ENCODE assay signal across 1 cellular context in genomic region chr19:52007805-52008557, GRCh38.
TF ChIP-seq lines count a peak whose summit lies in the region.

TSS of gene ZNF615 (minus strand) at chr19:52008211. CDS start at chr19:52003711, 4,500 bp downstream.

TF ChIP-seq in HepG2, 621 proteins besides CTCF, POLR2A, EP300 and RAD21 (continued from another document and continues in another):
- TF ChIP-seq ZNF639 (CRISPR knock-in tag; conservative IDR thresholded peaks at IDR 0.05) (peak; percentile 10; the same call in 1 of the 2 replicates), HDAC2 (CRISPR knock-in tag; IDR thresholded peaks at IDR 0.05) (0 out of 2 replicates have a peak, but pooled peaks have one; percentile 31), SNAPC2 (CRISPR knock-in tag; IDR thresholded peaks at IDR 0.05) (peak; percentile 72; the same call in 1 of the 2 replicates), ZNF225 (CRISPR knock-in tag; IDR thresholded peaks at IDR 0.05) (0 out of 2 replicates have a peak, but pooled peaks have one; percentile 33), TCF7 (IDR thresholded peaks at IDR 0.05; ENCODE audit: low read depth) (peak; percentile 69; the same call in 1 of the 2 replicates), ZNF460 (CRISPR knock-in tag; IDR thresholded peaks at IDR 0.05; ENCODE audit: borderline replicate concordance) (peak; percentile 24; the same call in 1 of the 2 replicates), IRX3 (CRISPR knock-in tag; IDR thresholded peaks at IDR 0.05; ENCODE audit: borderline replicate concordance, low read depth) (no peak), THYN1 (CRISPR knock-in tag; IDR thresholded peaks at IDR 0.05; ENCODE audit: borderline replicate concordance, low read depth) (no peak), HOXD1 (CRISPR knock-in tag; IDR thresholded peaks at IDR 0.05) (no peak), EZH2 (conservative IDR thresholded peaks at IDR 0.05; ENCODE audit: low read depth, low read length) (no peak), TMF1 (CRISPR knock-in tag; IDR thresholded peaks at IDR 0.05; ENCODE audit: low read depth) (peak; percentile 82; the same call in 1 of the 2 replicates), NCOA1 (CRISPR knock-in tag; IDR thresholded peaks at IDR 0.05) (peak; percentile 43; the same call in 1 of the 2 replicates), JDP2 (CRISPR knock-in tag; IDR thresholded peaks at IDR 0.05; ENCODE audit: borderline replicate concordance) (no peak), CCAR2 (optimal IDR thresholded peaks at IDR 0.05; ENCODE audit: low read depth, low read length) (no peak), ZNF33A (CRISPR knock-in tag; IDR thresholded peaks at IDR 0.05; ENCODE audit: borderline replicate concordance) (0 out of 2 replicates have a peak, but pooled peaks have one; percentile 30), ZNF34 (CRISPR knock-in tag; IDR thresholded peaks at IDR 0.05; ENCODE audit: borderline replicate concordance) (no peak; the same call in 1 of the 2 replicates), SETDB1 (CRISPR knock-in tag; IDR thresholded peaks at IDR 0.05; ENCODE audit: borderline replicate concordance) (no peak), NR2C2 (CRISPR knock-in tag; IDR thresholded peaks at IDR 0.05; ENCODE audit: borderline replicate concordance) (peak; percentile 93), NFE2L2 (IDR thresholded peaks at IDR 0.05; ENCODE audit: low read length) (no peak), HDAC1 (CRISPR knock-in tag; IDR thresholded peaks at IDR 0.05) (peak; percentile 61; the same call in 1 of the 2 replicates), ZNF609 (CRISPR knock-in tag; IDR thresholded peaks at IDR 0.05; ENCODE audit: borderline replicate concordance) (0 out of 2 replicates have a peak, but pooled peaks have one; percentile 31), ELF1 (CRISPR knock-in tag; IDR thresholded peaks at IDR 0.05) (peak; percentile 48; the same call in 1 of the 2 replicates), ZNF337 (CRISPR knock-in tag; IDR thresholded peaks at IDR 0.05; ENCODE audit: borderline replicate concordance, low read depth) (0 out of 2 replicates have a peak, but pooled peaks have one; percentile 63), AGO2 (optimal IDR thresholded peaks at IDR 0.05; ENCODE audit: low read depth, low read length) (peak; percentile 37), ETS1 (CRISPR knock-in tag; IDR thresholded peaks at IDR 0.05) (no peak), SOX5 (CRISPR knock-in tag; IDR thresholded peaks at IDR 0.05; ENCODE audit: borderline replicate concordance) (peak; percentile 42; the same call in 1 of the 2 replicates), ZNF546 (CRISPR knock-in tag; conservative IDR thresholded peaks at IDR 0.05) (no peak), ZNF788 (CRISPR knock-in tag; IDR thresholded peaks at IDR 0.05; ENCODE audit: borderline replicate concordance) (no peak; the same call in 1 of the 2 replicates), ZNF563 (CRISPR knock-in tag; IDR thresholded peaks at IDR 0.05) (no peak), ZKSCAN1 (IDR thresholded peaks at IDR 0.05; ENCODE audit: low read length) (peak; percentile 61), EHMT2 (IDR thresholded peaks at IDR 0.05; ENCODE audit: borderline replicate concordance, low read depth, low read length) (peak; percentile 41; the same call in 1 of the 2 replicates), ARNT2 (CRISPR knock-in tag; IDR thresholded peaks at IDR 0.05; ENCODE audit: low read depth) (peak; percentile 78), ZNF891 (CRISPR knock-in tag; IDR thresholded peaks at IDR 0.05) (peak; percentile 81), RCOR2 (CRISPR knock-in tag; IDR thresholded peaks at IDR 0.05) (0 out of 2 replicates have a peak, but pooled peaks have one; percentile 26), POLR2AphosphoS5 (IDR thresholded peaks at IDR 0.05; ENCODE audit: low read depth, low read length) (peak; percentile 63), ZBTB7B (CRISPR knock-in tag; IDR thresholded peaks at IDR 0.05) (peak; percentile 87), ZNF879 (CRISPR knock-in tag; IDR thresholded peaks at IDR 0.05) (0 out of 2 replicates have a peak, but pooled peaks have one; percentile 58), GATAD2A (CRISPR knock-in tag; IDR thresholded peaks at IDR 0.05) (peak; percentile 41; the same call in 1 of the 2 replicates), ZNF598 (CRISPR knock-in tag; IDR thresholded peaks at IDR 0.05; ENCODE audit: borderline replicate concordance) (peak; percentile 20; the same call in 1 of the 2 replicates), KMT2B (CRISPR knock-in tag; IDR thresholded peaks at IDR 0.05) (peak; percentile 89), ZNF782 (CRISPR knock-in tag; IDR thresholded peaks at IDR 0.05; ENCODE audit: borderline replicate concordance) (no peak), SRSF1 (optimal IDR thresholded peaks at IDR 0.05; ENCODE audit: low read depth, low read length) (no peak), HOXA9 (CRISPR knock-in tag; IDR thresholded peaks at IDR 0.05; ENCODE audit: borderline replicate concordance) (0 out of 2 replicates have a peak, but pooled peaks have one; percentile 62), SALL2 (CRISPR knock-in tag; IDR thresholded peaks at IDR 0.05) (no peak), ONECUT2 (CRISPR knock-in tag; IDR thresholded peaks at IDR 0.05) (no peak), FOSL2 (CRISPR knock-in tag; IDR thresholded peaks at IDR 0.05) (peak; percentile 20; the same call in 1 of the 2 replicates), ZNF839 (CRISPR knock-in tag; IDR thresholded peaks at IDR 0.05; ENCODE audit: borderline replicate concordance) (peak; percentile 63; the same call in 1 of the 2 replicates), LCORL (IDR thresholded peaks at IDR 0.05) (no peak), LCORL (CRISPR knock-in tag; IDR thresholded peaks at IDR 0.05) (peak; percentile 91)
- TF ChIP-seq, protein P1, sequence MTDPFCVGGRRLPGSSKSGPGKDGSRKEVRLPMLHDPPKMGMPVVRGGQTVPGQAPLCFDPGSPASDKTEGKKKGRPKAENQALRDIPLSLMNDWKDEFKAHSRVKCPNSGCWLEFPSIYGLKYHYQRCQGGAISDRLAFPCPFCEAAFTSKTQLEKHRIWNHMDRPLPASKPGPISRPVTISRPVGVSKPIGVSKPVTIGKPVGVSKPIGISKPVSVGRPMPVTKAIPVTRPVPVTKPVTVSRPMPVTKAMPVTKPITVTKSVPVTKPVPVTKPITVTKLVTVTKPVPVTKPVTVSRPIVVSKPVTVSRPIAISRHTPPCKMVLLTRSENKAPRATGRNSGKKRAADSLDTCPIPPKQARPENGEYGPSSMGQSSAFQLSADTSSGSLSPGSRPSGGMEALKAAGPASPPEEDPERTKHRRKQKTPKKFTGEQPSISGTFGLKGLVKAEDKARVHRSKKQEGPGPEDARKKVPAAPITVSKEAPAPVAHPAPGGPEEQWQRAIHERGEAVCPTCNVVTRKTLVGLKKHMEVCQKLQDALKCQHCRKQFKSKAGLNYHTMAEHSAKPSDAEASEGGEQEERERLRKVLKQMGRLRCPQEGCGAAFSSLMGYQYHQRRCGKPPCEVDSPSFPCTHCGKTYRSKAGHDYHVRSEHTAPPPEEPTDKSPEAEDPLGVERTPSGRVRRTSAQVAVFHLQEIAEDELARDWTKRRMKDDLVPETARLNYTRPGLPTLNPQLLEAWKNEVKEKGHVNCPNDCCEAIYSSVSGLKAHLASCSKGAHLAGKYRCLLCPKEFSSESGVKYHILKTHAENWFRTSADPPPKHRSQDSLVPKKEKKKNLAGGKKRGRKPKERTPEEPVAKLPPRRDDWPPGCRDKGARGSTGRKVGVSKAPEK (CRISPR knock-in tag; IDR thresholded peaks at IDR 0.05; ENCODE audit: borderline replicate concordance), result no peak
- TF ChIP-seq, protein P2, sequence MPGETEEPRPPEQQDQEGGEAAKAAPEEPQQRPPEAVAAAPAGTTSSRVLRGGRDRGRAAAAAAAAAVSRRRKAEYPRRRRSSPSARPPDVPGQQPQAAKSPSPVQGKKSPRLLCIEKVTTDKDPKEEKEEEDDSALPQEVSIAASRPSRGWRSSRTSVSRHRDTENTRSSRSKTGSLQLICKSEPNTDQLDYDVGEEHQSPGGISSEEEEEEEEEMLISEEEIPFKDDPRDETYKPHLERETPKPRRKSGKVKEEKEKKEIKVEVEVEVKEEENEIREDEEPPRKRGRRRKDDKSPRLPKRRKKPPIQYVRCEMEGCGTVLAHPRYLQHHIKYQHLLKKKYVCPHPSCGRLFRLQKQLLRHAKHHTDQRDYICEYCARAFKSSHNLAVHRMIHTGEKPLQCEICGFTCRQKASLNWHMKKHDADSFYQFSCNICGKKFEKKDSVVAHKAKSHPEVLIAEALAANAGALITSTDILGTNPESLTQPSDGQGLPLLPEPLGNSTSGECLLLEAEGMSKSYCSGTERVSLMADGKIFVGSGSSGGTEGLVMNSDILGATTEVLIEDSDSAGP (CRISPR knock-in tag; IDR thresholded peaks at IDR 0.05; ENCODE audit: borderline replicate concordance), result peak; percentile 84; the same call in 1 of the 2 replicates
- TF ChIP-seq, protein P3, sequence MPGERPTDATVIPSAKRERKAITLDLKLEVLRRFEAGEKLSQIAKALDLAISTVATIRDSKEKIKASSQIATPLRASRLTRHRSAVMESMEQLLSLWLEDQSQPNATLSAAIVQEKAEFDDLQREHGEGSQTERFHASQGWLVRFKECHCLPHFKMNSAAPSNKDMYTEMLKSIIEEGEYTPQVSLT (CRISPR knock-in tag; IDR thresholded peaks at IDR 0.05; ENCODE audit: borderline replicate concordance, low read depth), result no peak
- TF ChIP-seq, protein P4, sequence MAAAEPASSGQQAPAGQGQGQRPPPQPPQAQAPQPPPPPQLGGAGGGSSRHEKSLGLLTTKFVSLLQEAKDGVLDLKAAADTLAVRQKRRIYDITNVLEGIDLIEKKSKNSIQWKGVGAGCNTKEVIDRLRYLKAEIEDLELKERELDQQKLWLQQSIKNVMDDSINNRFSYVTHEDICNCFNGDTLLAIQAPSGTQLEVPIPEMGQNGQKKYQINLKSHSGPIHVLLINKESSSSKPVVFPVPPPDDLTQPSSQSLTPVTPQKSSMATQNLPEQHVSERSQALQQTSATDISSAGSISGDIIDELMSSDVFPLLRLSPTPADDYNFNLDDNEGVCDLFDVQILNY (CRISPR knock-in tag; conservative IDR thresholded peaks at IDR 0.05), result no peak
- TF ChIP-seq, protein P5, sequence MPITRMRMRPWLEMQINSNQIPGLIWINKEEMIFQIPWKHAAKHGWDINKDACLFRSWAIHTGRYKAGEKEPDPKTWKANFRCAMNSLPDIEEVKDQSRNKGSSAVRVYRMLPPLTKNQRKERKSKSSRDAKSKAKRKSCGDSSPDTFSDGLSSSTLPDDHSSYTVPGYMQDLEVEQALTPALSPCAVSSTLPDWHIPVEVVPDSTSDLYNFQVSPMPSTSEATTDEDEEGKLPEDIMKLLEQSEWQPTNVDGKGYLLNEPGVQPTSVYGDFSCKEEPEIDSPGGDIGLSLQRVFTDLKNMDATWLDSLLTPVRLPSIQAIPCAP (CRISPR knock-in tag; IDR thresholded peaks at IDR 0.05; ENCODE audit: low read depth), result no peak
